Comparison of ENCODE assay signal across 9 cellular contexts in genomic region chrX:57573754-57574153, GRCh38. TPM values are rescaled to one million over a fixed set of nuclear protein-coding genes. Genes with fewer than 3 reads are reported as not detected.
DNase-seq lines count a peak whose midpoint lies in the region; ATAC-seq, FAIRE-seq and TF ChIP-seq lines count a peak whose summit lies in the region.
"Had no signal": no experiment of that assay in that cellular context is flagged by ENCODE, and none has a peak within 500 bp of the region (broad histone marks: within the 10 kb centered on the region; RNA-seq: fewer than 3 reads in every experiment).

No MANE protein-coding gene starts in this region.

- H3K4me3 ChIP-seq in Caco-2 (ENCODE audit: low read depth, low read length) = no peak overlapping the region
- H3K4me3 ChIP-seq in SJCRH30 = no peak overlapping the region
- H3K4me3 ChIP-seq in hepatocyte = no peak overlapping the region
- H3K4me3 ChIP-seq in upper lobe of left lung = no peak overlapping the region

- no peak overlapping the region for H3K4me3 Mint-ChIP-seq in Caco-2 (ENCODE audit: unreplicated experiment)
- H3K4me3 Mint-ChIP-seq: IgD-negative memory B cell had no signal

- no peak overlapping the region for H3K27ac Mint-ChIP-seq in Caco-2 (ENCODE audit: unreplicated experiment)

- ATAC-seq in HG03095 (IDR thresholded peaks at IDR 0.05; ENCODE audit: unreplicated experiment) (no peak), GM21786 (IDR thresholded peaks at IDR 0.05; ENCODE audit: unreplicated experiment) (no peak), GM18867 (IDR thresholded peaks at IDR 0.05; ENCODE audit: unreplicated experiment) (no peak), upper lobe of left lung (ENCODE audit: low FRiP score in 2 of 2) (no peak)

- CTCF ChIA-PET in Caco-2 (lab: Charles Lee) = no interaction called here

- H3K79me2 ChIP-seq in hepatocyte = no peaks in the 10 kb centered on the region

- TF ChIP-seq EP300 in upper lobe of left lung (IDR thresholded peaks at IDR 0.05) = no peak

- H3K27me3 ChIP-seq in Caco-2 (replicated peaks; ENCODE audit: control insufficient read depth, insufficient read depth, low read length) (no peaks in the 10 kb centered on the region), SJCRH30 (no peaks in the 10 kb centered on the region), hepatocyte (no peaks in the 10 kb centered on the region), upper lobe of left lung (no peaks in the 10 kb centered on the region)

- DNase-seq in Caco-2 = peak in 1 of 2 experiments; percentile 13
- DNase-seq in GM19239 (ENCODE audit: insufficient read length, low spot score) = no peak
- DNase-seq in SJCRH30 = peak; percentile 2 to 53
- no peak for DNase-seq in hepatocyte (ENCODE audit: low spot score)
- no peak for DNase-seq in upper lobe of left lung

- H3K4me2 ChIP-seq in hepatocyte = no peak overlapping the region

- FAIRE-seq in GM19239 (lab: Jason Lieb, UNC) = peak; percentile 14

- H3K27me3 Mint-ChIP-seq in Caco-2 (ENCODE audit: insufficient read depth, unreplicated experiment) = peaks cover 5% of the 10 kb centered on the region
- H3K27me3 Mint-ChIP-seq: IgD-negative memory B cell had no signal

- H3K4me1 ChIP-seq in Caco-2 (no peaks in the 10 kb centered on the region), SJCRH30 (no peaks in the 10 kb centered on the region), hepatocyte (ENCODE audit: insufficient read depth) (no peaks in the 10 kb centered on the region), upper lobe of left lung (no peaks in the 10 kb centered on the region)

- peak; percentile 22 to 44 for TF ChIP-seq CTCF in Caco-2 (IDR thresholded peaks at IDR 0.05; ENCODE audit: insufficient read depth in 1 of 2, low read depth in 1 of 2, low read length in 1 of 2, severe bottlenecking in 1 of 2, unreplicated experiment in 1 of 2)
- peak; percentile 43 for TF ChIP-seq CTCF in hepatocyte (IDR thresholded peaks at IDR 0.05; ENCODE audit: poor library complexity)
- peak in 1 of 6 experiments; percentile 7 for TF ChIP-seq CTCF in upper lobe of left lung (IDR thresholded peaks at IDR 0.05)

- WGBS in hepatocyte (ENCODE audit: low lambda C conversion rate, missing lambda C conversion rate) = 17% methylated on average over 2 of the region's 2 CpGs
- 21 to 40% methylated on average over 2 of the region's 2 CpGs for WGBS in upper lobe of left lung, 2 donors

- no peaks in the 10 kb centered on the region for H3K9me2 ChIP-seq in hepatocyte (replicated peaks; ENCODE audit: insufficient read depth)

- H3K27ac ChIP-seq in SJCRH30 (no peak overlapping the region), hepatocyte (no peak overlapping the region), upper lobe of left lung (no peak overlapping the region)

- no peaks in the 10 kb centered on the region for H3K4me1 Mint-ChIP-seq in Caco-2 (ENCODE audit: low read depth, unreplicated experiment)
- H3K4me1 Mint-ChIP-seq: IgD-negative memory B cell had no signal

- H3K36me3 ChIP-seq in Caco-2 (ENCODE audit: control insufficient read depth, insufficient read depth, low read length) = no peaks in the 10 kb centered on the region
- H3K36me3 ChIP-seq in SJCRH30 = no peaks in the 10 kb centered on the region
- no peaks in the 10 kb centered on the region for H3K36me3 ChIP-seq in hepatocyte (replicated peaks; ENCODE audit: insufficient read depth, low read depth)
- no peaks in the 10 kb centered on the region for H3K36me3 ChIP-seq in upper lobe of left lung

- no peaks in the 10 kb centered on the region for H3K9me3 ChIP-seq in Caco-2
- no peaks in the 10 kb centered on the region for H3K9me3 ChIP-seq in SJCRH30 (replicated peaks)
- H3K9me3 ChIP-seq in hepatocyte (ENCODE audit: low read depth) = no peaks in the 10 kb centered on the region
- H3K9me3 ChIP-seq in upper lobe of left lung = no peaks in the 10 kb centered on the region

- no peak for TF ChIP-seq POLR2A in upper lobe of left lung (IDR thresholded peaks at IDR 0.05)

- no peaks in the 10 kb centered on the region for H3K9me3 Mint-ChIP-seq in Caco-2 (ENCODE audit: unreplicated experiment)
- H3K9me3 Mint-ChIP-seq: IgD-negative memory B cell had no signal

- intact Hi-C loops in Caco-2 (cut with micrococcal nuclease; ENCODE audit: unreplicated experiment) = loop anchor here (5.0 to 10.0 kb wide), 2 partner anchors 241 to 454 kb away; no protein-coding TSS in a partner anchor

- POLR2A ChIA-PET in Caco-2 (lab: Charles Lee) = no interaction called here

- H4K20me1 ChIP-seq in hepatocyte (ENCODE audit: insufficient read depth, poor library complexity, severe bottlenecking) = no peaks in the 10 kb centered on the region

- no peaks in the 10 kb centered on the region for H3K36me3 Mint-ChIP-seq in Caco-2 (ENCODE audit: insufficient read depth, unreplicated experiment)
- H3K36me3 Mint-ChIP-seq: IgD-negative memory B cell had no signal

- BruUV-seq in Caco-2 (replicated peaks; lab: Mats Ljungman, UMichigan) = no TSS peak

- H2AFZ ChIP-seq in hepatocyte = no peak overlapping the region

RNA-seq across cellular contexts. Expression of gene ZXDB, which starts 18.1 kb away (rescaled TPM):
- total RNA-seq in Caco-2 (2022) = 6.5 and 8.3 TPM in 2 replicates
- 8.7 and 9.3 TPM in 2 replicates for total RNA-seq in SJCRH30 (2014; rRNA removed; shearing (Covaris generic))
- total RNA-seq in hepatocyte = 12.4 and 14.3 TPM in 2 replicates
- polyA plus RNA-seq in hepatocyte = 3.1 and 4.1 TPM in 2 replicates
- 10 to 100 TPM in 2 of 6 donors, 1 to 10 TPM in 4; 6.3 to 11.0 (median 7.5) TPM for total RNA-seq in upper lobe of left lung

Comparison
In these comparisons a context has a peak if more than half of its experiments do, and no peak if none do; other contexts are left out.
1. DNase-seq: peak in SJCRH30 (2 of 2); none in GM19239 (single experiment), hepatocyte (single experiment) and upper lobe of left lung (0 of 2).